In the genomic region with DNA sequence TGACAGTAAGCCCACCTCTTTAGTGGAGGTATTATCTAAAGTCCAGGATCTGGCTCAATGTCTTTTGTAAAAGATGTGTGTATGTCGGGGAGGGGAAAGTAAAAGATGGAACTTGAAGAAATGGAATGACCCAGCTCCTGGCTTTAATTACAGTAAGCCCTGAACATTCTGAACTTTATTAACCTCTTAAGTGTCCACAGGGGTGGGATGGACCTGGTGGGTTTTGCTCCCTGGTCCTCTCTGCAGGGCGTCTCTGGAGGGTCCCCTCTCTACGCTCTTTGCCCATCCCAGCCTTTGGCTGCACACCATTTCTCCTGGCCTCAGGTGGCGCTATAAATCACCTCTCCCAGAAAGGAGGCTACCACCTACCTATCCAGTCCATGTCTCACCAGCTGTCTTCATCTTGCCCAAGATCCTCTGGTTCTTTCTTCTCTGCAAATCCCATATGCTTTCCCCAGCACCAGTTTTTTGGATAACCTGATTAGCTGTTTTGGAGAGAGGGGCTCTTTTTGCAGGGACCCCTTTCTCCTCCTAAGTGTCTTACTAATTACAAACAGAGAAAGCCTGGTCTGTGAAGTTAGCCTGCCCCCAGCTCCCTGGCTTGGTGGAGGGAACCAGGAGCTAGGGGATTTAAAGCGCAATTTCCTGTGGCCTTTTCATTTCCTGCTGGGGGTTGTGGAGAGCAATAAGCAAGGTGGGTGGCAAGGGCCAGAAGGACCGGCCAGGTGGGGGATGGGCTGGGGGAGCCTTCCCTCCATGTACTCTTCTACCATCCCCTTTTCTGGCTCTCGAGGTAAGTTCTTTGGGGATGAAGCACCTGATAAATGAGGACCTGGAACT, we compare ENCODE assay signal across 1 cellular context.
TF ChIP-seq lines count a peak whose summit lies in the region.

No MANE protein-coding gene starts in this region.

TF ChIP-seq in GM12878, 131 proteins besides CTCF, POLR2A, EP300 and RAD21:
- TF ChIP-seq FOS (IDR thresholded peaks at IDR 0.05; ENCODE audit: borderline replicate concordance, extremely low read depth, insufficient read length) (no peak), HDGF (IDR thresholded peaks at IDR 0.05) (no peak), NBN (IDR thresholded peaks at IDR 0.05) (0 out of 2 replicates have a peak, but pooled peaks have one; percentile 20), IKZF1 (conservative IDR thresholded peaks at IDR 0.05) (peak; percentile 11; the same call in 1 of the 2 replicates), MTA2 (IDR thresholded peaks at IDR 0.05; ENCODE audit: low read depth) (no peak), GATAD2B (conservative IDR thresholded peaks at IDR 0.05; ENCODE audit: low read depth) (0 out of 2 replicates have a peak, but pooled peaks have one; percentile 15), ASH2L (IDR thresholded peaks at IDR 0.05; ENCODE audit: borderline replicate concordance, low read depth) (no peak), NR2C2 (IDR thresholded peaks at IDR 0.05; ENCODE audit: borderline replicate concordance, control insufficient read depth, insufficient read length, low read depth) (no peak), BACH1 (IDR thresholded peaks at IDR 0.05; ENCODE audit: borderline replicate concordance) (no peak)
- TF ChIP-seq, protein P1, sequence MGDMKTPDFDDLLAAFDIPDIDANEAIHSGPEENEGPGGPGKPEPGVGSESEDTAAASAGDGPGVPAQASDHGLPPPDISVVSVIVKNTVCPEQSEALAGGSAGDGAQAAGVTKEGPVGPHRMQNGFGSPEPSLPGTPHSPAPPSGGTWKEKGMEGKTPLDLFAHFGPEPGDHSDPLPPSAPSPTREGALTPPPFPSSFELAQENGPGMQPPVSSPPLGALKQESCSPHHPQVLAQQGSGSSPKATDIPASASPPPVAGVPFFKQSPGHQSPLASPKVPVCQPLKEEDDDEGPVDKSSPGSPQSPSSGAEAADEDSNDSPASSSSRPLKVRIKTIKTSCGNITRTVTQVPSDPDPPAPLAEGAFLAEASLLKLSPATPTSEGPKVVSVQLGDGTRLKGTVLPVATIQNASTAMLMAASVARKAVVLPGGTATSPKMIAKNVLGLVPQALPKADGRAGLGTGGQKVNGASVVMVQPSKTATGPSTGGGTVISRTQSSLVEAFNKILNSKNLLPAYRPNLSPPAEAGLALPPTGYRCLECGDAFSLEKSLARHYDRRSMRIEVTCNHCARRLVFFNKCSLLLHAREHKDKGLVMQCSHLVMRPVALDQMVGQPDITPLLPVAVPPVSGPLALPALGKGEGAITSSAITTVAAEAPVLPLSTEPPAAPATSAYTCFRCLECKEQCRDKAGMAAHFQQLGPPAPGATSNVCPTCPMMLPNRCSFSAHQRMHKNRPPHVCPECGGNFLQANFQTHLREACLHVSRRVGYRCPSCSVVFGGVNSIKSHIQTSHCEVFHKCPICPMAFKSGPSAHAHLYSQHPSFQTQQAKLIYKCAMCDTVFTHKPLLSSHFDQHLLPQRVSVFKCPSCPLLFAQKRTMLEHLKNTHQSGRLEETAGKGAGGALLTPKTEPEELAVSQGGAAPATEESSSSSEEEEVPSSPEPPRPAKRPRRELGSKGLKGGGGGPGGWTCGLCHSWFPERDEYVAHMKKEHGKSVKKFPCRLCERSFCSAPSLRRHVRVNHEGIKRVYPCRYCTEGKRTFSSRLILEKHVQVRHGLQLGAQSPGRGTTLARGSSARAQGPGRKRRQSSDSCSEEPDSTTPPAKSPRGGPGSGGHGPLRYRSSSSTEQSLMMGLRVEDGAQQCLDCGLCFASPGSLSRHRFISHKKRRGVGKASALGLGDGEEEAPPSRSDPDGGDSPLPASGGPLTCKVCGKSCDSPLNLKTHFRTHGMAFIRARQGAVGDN (IDR thresholded peaks at IDR 0.05) = 0 out of 2 replicates have a peak, but pooled peaks have one; percentile 40
